Comparison of ENCODE assay signal across 11 cellular contexts in genomic region chr13:73228546-73228945, GRCh38.
DNase-seq lines count a peak whose midpoint lies in the region; ATAC-seq and TF ChIP-seq lines count a peak whose summit lies in the region.
"Had no signal": no experiment of that assay in that cellular context is flagged by ENCODE, and none has a peak within 500 bp of the region (broad histone marks: within the 10 kb centered on the region; RNA-seq: fewer than 3 reads in every experiment).

No MANE protein-coding gene starts in this region.

- TF ChIP-seq CTCF in BJ (IDR thresholded peaks at IDR 0.05; ENCODE audit: insufficient read depth, low read depth, low read length) (peak; percentile 32), HFF-Myc (IDR thresholded peaks at IDR 0.05; ENCODE audit: low read depth, low read length, missing control alignments) (peak; percentile 4), uterus (IDR thresholded peaks at IDR 0.05) (no peak)

- TF ChIP-seq POLR2A in uterus (IDR thresholded peaks at IDR 0.05), result no peak

- no peak overlapping the region for H3K4me3 Mint-ChIP-seq in activated T-helper 17 cell treated with anti-CD3 and anti-CD28 coated beads, Interleukin-2, amount 50 U/mL, for 72 hours
- H3K4me3 Mint-ChIP-seq: stimulated activated naive CD8-positive, alpha-beta T cell treated with anti-CD3 and anti-CD28 coated beads, Interleukin-15, Interleukin-2, amounts not matched to agents 100 ng/mL and 50 ng/mL, for 24 hours had no signal

- H3K27ac Mint-ChIP-seq in activated T-helper 17 cell treated with anti-CD3 and anti-CD28 coated beads, Interleukin-2, amount 50 U/mL, for 72 hours, result no peak overlapping the region
- H3K27ac Mint-ChIP-seq: stimulated activated naive CD8-positive, alpha-beta T cell treated with anti-CD3 and anti-CD28 coated beads, Interleukin-15, Interleukin-2, amounts not matched to agents 100 ng/mL and 50 ng/mL, for 24 hours had no signal

- H3K27me3 ChIP-seq in BJ (ENCODE audit: control insufficient read depth, insufficient read depth, low read length) (no peaks in the 10 kb centered on the region), uterus (no peaks in the 10 kb centered on the region)

- peaks cover 6% of the 10 kb centered on the region for H3K4me1 Mint-ChIP-seq in activated T-helper 17 cell treated with anti-CD3 and anti-CD28 coated beads, Interleukin-2, amount 50 U/mL, for 72 hours

- H3K4me3 ChIP-seq in BJ (ENCODE audit: low read depth, low read length) (no peak overlapping the region), HFF-Myc (replicated peaks; ENCODE audit: low read depth, low read length) (no peak overlapping the region), uterus (no peak overlapping the region)
- H3K4me3 ChIP-seq: K562 had no signal

- CTCF ChIA-PET in BJ (lab: Yijun Ruan, JAX), result no interaction called here

- DNase-seq in BJ (ENCODE audit: low read depth) (no peak), HFF-Myc (ENCODE audit: extremely low read depth, low read depth) (no peak), iris pigment epithelial cell (ENCODE audit: low read depth) (peak; percentile 44), NCI-H446 treated with DMSO at 0.1 percent for 48 hours (lab: John Stamatoyannopoulos, UW) (no peak), uterus (no peak)
- DNase-seq: GDM1 had no signal

- H3K9me3 ChIP-seq in uterus, result no peaks in the 10 kb centered on the region

- no peaks in the 10 kb centered on the region for H3K9me3 Mint-ChIP-seq in activated T-helper 17 cell treated with anti-CD3 and anti-CD28 coated beads, Interleukin-2, amount 50 U/mL, for 72 hours
- H3K9me3 Mint-ChIP-seq: stimulated activated naive CD8-positive, alpha-beta T cell treated with anti-CD3 and anti-CD28 coated beads, Interleukin-15, Interleukin-2, amounts not matched to agents 100 ng/mL and 50 ng/mL, for 24 hours had no signal

- peaks cover 6% of the 10 kb centered on the region for H3K27me3 Mint-ChIP-seq in activated T-helper 17 cell treated with anti-CD3 and anti-CD28 coated beads, Interleukin-2, amount 50 U/mL, for 72 hours

- peak; percentile 66 for ATAC-seq in activated T-helper 17 cell treated with anti-CD3 and anti-CD28 coated beads, Interleukin-2, amount 50 U/mL, for 72 hours (replicated peaks)
- ATAC-seq in GM18858 (IDR thresholded peaks at IDR 0.05; ENCODE audit: unreplicated experiment) (no peak), HG03439 (IDR thresholded peaks at IDR 0.05; ENCODE audit: unreplicated experiment) (no peak)
- ATAC-seq: K562 had no signal

- POLR2A ChIA-PET in BJ (lab: Charles Lee), result interaction anchor here (0.6 kb wide), 1 partner anchor 88 kb away, joined by 3 read pairs; no protein-coding TSS in a partner anchor

- no peaks in the 10 kb centered on the region for H3K36me3 Mint-ChIP-seq in activated T-helper 17 cell treated with anti-CD3 and anti-CD28 coated beads, Interleukin-2, amount 50 U/mL, for 72 hours (ENCODE audit: low read depth)

- intact Hi-C loops in uterus (cut with DNase I; ENCODE audit: low total_unique reads), result no loop called here

- H3K36me3 ChIP-seq in BJ (ENCODE audit: control insufficient read depth, insufficient read depth, low read length) (no peaks in the 10 kb centered on the region), uterus (no peaks in the 10 kb centered on the region)

- no peak overlapping the region for H3K27ac ChIP-seq in uterus

- no peaks in the 10 kb centered on the region for H3K4me1 ChIP-seq in uterus

Comparison
In these comparisons a context has a peak if more than half of its experiments do, and no peak if none do; other contexts are left out.
1. CTCF ChIP-seq: peak in BJ (single experiment) and HFF-Myc (single experiment); none in uterus (0 of 4).